8 cellular contexts compared by ENCODE assay signal in the genomic region with DNA sequence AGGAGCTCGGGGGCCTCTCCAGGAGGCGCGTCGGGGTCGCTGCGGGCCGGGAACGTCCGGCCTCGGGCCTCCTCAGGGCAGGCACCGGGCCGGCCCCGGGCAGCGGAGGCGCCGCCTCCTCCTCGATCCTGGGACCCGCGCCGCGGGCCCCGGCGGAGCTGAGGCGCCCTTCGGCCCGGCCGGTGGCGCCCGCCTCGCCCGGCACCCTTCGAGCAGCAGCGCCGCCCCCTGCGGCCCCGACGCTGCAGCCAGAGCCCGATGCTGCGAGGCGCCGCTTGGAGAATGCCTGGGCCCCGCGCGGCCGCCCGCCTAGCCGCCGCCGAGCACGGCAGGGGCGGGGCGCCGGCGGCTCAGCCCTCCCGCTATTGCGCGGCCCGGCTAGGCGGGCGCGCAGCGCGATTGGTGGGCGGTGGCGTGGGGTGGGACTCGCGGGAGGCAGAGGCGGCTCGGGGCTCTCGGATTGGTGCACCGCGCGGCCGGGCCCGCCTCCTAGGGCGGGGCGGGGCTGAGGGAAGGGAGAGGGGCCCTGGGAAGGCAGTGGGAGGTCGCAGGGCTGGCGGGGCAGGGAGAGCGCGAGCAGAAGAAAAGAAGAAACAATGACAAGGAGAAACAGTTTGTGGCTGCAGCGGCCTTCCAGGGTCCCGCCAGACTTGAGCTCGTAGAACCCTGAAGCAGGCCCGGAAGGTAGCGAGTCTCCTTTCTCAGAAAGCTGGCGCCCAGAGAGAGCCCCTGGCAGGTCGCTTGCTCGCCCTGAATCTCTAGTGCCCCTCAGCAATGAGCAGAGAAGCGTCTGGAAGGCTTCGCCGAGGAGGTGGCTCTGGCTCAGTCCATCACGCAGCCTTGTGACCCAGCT.
A peak's percentile ranks its signal among the peaks of the same experiment; 100 is the strongest.
DNase-seq lines count a peak whose midpoint lies in the region; ATAC-seq and TF ChIP-seq lines count a peak whose summit lies in the region.

A gene (minus strand): TSS at position 284 of the 853 bp plus-strand sequence. CDS start 852 bp downstream, outside the sequence.

- no peak for TF ChIP-seq CTCF in AG04449 (IDR thresholded peaks at IDR 0.05; ENCODE audit: insufficient read depth, low read length, missing control alignments)
- no peak for TF ChIP-seq CTCF in WERI-Rb-1 (IDR thresholded peaks at IDR 0.05; ENCODE audit: low read depth, low read length)

- no peaks in the 10 kb centered on the region for H3K9me3 ChIP-seq in WERI-Rb-1 (ENCODE audit: severe bottlenecking)

- DNase-seq in AG04449 (ENCODE audit: low read depth, low spot score) = peak; percentile 19
- peak; percentile 78 for DNase-seq in NCI-H2227 treated with DMSO at 0.1 percent for 48 hours (lab: John Stamatoyannopoulos, UW)
- DNase-seq in WERI-Rb-1 = peak; percentile 99
- DNase-seq in T47D (ENCODE audit: low read depth in 1 of 2, low spot score in 1 of 2) = peak; percentile 93 to 96
- peak; percentile 98 for DNase-seq in iPS-NIHi11 (ENCODE audit: low spot score)

- no peaks in the 10 kb centered on the region for H3K27me3 ChIP-seq in WERI-Rb-1 (ENCODE audit: insufficient read depth, low read depth, severe bottlenecking)

- peak; percentile 45 for ATAC-seq in GM18873 (IDR thresholded peaks at IDR 0.05; ENCODE audit: low FRiP score, unreplicated experiment)
- ATAC-seq in HG03108 (IDR thresholded peaks at IDR 0.05; ENCODE audit: unreplicated experiment) = peak; percentile 68

- H3K4me3 ChIP-seq in AG04449 (ENCODE audit: low read depth, low read length) (peak within 1 kb of the TSS; percentile 76), WERI-Rb-1 (ENCODE audit: low read depth, low read length) (peak within 1 kb of the TSS; percentile 84), skin epidermis (peak within 1 kb of the TSS; percentile 48 to 90 (median 75))

- POLR2A ChIA-PET in AG04449 (lab: Yijun Ruan, JAX) = interaction anchor here (0.6 to 1.7 kb wide), 8 partner anchors 10 to 132 kb away, joined by 3 to 5 read pairs (median 3); a partner anchor contains a TSS

- CTCF ChIA-PET in AG04449 (lab: Yijun Ruan, JAX) = interaction anchor here (0.6 to 5.8 kb wide), 6 partner anchors 20 to 137 kb away, joined by 3 to 43 read pairs (median 5); no protein-coding TSS in a partner anchor

- peaks cover 20% of the 10 kb centered on the region for H3K36me3 ChIP-seq in WERI-Rb-1

- H3K27ac ChIP-seq in WERI-Rb-1 = peak within 1 kb of the TSS; percentile 91
- peak within 1 kb of the TSS; percentile 73 to 93 (median 89) for H3K27ac ChIP-seq in skin epidermis

- in situ Hi-C loops in T47D (cut with HindIII; ENCODE audit: low pct_unique_long_range_greater_than_20kb, low sequenced_read_pairs) = no loop called here

Comparison
In these comparisons a context has a peak if more than half of its experiments do, and no peak if none do; other contexts are left out.
1. Peak in every context shown above with its lines: DNase-seq, ATAC-seq, H3K4me3 ChIP-seq and H3K27ac ChIP-seq.
2. DNase-seq: peak in every context shown above with its lines; median percentile 99 in WERI-Rb-1; 98 in iPS-NIHi11; 94 in T47D; 78 in NCI-H2227 treated with DMSO at 0.1 percent for 48 hours; 19 in AG04449.